Comparison of ENCODE assay signal across 8 cellular contexts in genomic region chr1:154760469-154760933, GRCh38.
DNase-seq lines count a peak whose midpoint lies in the region; ATAC-seq and TF ChIP-seq lines count a peak whose summit lies in the region.

No MANE protein-coding gene starts in this region.

- TF ChIP-seq POLR2A in vagina (IDR thresholded peaks at IDR 0.05) = no peak

- H3K4me3 ChIP-seq in H7 (ENCODE audit: insufficient read depth, low read depth, low read length) (peak overlapping the region; percentile 56), vagina (peak overlapping the region; percentile 18 to 26)

- peak; percentile 97 for DNase-seq in H7
- peak; percentile 87 for DNase-seq in activated gamma-delta T cell treated with Interleukin-2 at 50 U/mL for 16 hours
- DNase-seq in Right ventricle myocardium inferior (ENCODE audit: missing footprints) = peak; percentile 86
- DNase-seq in retina = peak; percentile 84
- DNase-seq in vagina (ENCODE audit: extremely low spot score in 2 of 2) = no peak
- DNase-seq in NCI-H128 (lab: John Stamatoyannopoulos, UW; ENCODE audit: unreplicated experiment) = no peak

- peaks cover 12% of the 10 kb centered on the region for H3K4me1 ChIP-seq in vagina

- H3K27me3 ChIP-seq in H7 (ENCODE audit: control insufficient read depth, insufficient read depth, low read length) (peaks cover 18% of the 10 kb centered on the region), vagina (no peaks in the 10 kb centered on the region)

- TF ChIP-seq CTCF in vagina (IDR thresholded peaks at IDR 0.05) = peak; percentile 39 to 50 (median 39)

- ATAC-seq in Right ventricle myocardium inferior (peak; percentile 79), GM18517 (IDR thresholded peaks at IDR 0.05; ENCODE audit: unreplicated experiment) (no peak)

- no peak overlapping the region for H3K27ac ChIP-seq in vagina

- no peaks in the 10 kb centered on the region for H3K9me3 ChIP-seq in vagina

- intact Hi-C loops in Right ventricle myocardium inferior (cut with DNase I) (loop anchor here (2.0 to 5.0 kb wide), 3 partner anchors 47 to 203 kb away; partner anchors contain the start of gene UBE2Q1), vagina (cut with DNase I) (no loop called here)

- H3K36me3 ChIP-seq in H7 (replicated peaks; ENCODE audit: control insufficient read depth, insufficient read depth, low read length) (no peaks in the 10 kb centered on the region), vagina (no peaks in the 10 kb centered on the region)

TF ChIP-seq in PFSK-1, 5 proteins besides CTCF, POLR2A, EP300 and RAD21:
- TF ChIP-seq FOXP2 (optimal IDR thresholded peaks at IDR 0.05; ENCODE audit: borderline replicate concordance, extremely low read depth, extremely low read length, insufficient read depth) (peak; percentile 35), SIN3A (IDR thresholded peaks at IDR 0.05; ENCODE audit: borderline replicate concordance, insufficient read depth, low read length) (no peak)

Comparison
In these comparisons a context has a peak if more than half of its experiments do, and no peak if none do; other contexts are left out.
1. DNase-seq: peak in H7 (single experiment), activated gamma-delta T cell treated with Interleukin-2 at 50 U/mL for 16 hours (single experiment), Right ventricle myocardium inferior (single experiment) and retina (single experiment); none in vagina (0 of 2) and NCI-H128 (single experiment).